8 cellular contexts compared by ENCODE assay signal in the genomic region with DNA sequence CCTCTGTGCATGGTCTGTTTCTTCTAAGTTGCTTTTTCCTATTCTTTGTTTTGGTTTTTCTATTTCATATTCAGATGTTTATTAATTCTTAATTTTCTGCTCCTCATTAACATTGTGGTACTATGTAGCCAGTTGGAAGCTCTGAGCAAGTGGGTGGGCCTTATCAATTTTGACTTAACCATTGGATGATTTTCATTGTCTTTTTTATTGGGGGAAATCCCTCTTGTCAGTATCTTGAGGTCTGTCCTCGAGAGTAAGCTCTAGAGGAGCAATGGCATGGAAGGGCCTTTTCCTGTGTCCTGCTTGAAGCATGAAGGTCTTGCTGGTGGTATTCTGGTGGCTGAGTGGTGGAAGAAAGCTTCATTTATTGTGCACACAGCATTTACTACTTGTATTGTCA. TPM values are rescaled to one million over a fixed set of nuclear protein-coding genes. Genes with fewer than 3 reads are reported as not detected.
DNase-seq lines count a peak whose midpoint lies in the region; ATAC-seq and TF ChIP-seq lines count a peak whose summit lies in the region.
"Not testable (repeated sequence)": the region's sequence is repeated elsewhere in the genome, so short reads cannot be mapped to it uniquely, and the experiment has no call there.

No MANE protein-coding gene starts in this region.

- H3K4me3 ChIP-seq in endodermal cell (ENCODE audit: low read length): not testable (repeated sequence)

- 100% methylated on average over 1 of the region's 1 CpG; no CpG with 5 or more reads in 1 of the 2 experiments for WGBS in endodermal cell (ENCODE audit: insufficient coverage in 1 of 2, insufficient read length in 1 of 2), 2 experiments

- not testable (repeated sequence) for DNase-seq in CD4-positive, alpha-beta T cell; T-helper 2 cell treated with Interferon-gamma antibody and Interleukin-4, amounts not matched to agents 5 μg/mL and 100 μg/mL, for 36 hours (ENCODE audit: low spot score); activated T-cell treated with anti-CD3 and anti-CD28 coated beads, Interleukin-2, amount 50 U/mL, for 24 hours; endodermal cell; natural killer cell

- H3K27me3 ChIP-seq in CD4-positive, alpha-beta T cell (ENCODE audit: control insufficient read depth, insufficient read depth, low read length); endodermal cell (ENCODE audit: control insufficient read depth, insufficient read depth, low read length, poor library complexity, severe bottlenecking): not testable (repeated sequence)

- H3K9ac ChIP-seq in endodermal cell (ENCODE audit: extremely low read depth, low read length, poor library complexity, severe bottlenecking): not testable (repeated sequence)

- not testable (repeated sequence) for H3K9me3 Mint-ChIP-seq in CD4-positive, alpha-beta T cell; T-helper 2 cell treated with Interferon-gamma antibody and Interleukin-4, amounts not matched to agents 5 μg/mL and 100 μg/mL, for 36 hours; activated T-cell treated with anti-CD3 and anti-CD28 coated beads, Interleukin-2, amount 50 U/mL, for 24 hours; activated naive CD8-positive, alpha-beta T cell (ENCODE audit: low read depth); endodermal cell; natural killer cell; stimulated activated naive CD8-positive, alpha-beta T cell treated with anti-CD3 and anti-CD28 coated beads, Interleukin-15, Interleukin-2, amounts not matched to agents 100 ng/mL and 50 ng/mL, for 24 hours

- peaks cover 51% of the 10 kb centered on the region for H3K36me3 ChIP-seq in KOPT-K1 (ENCODE audit: insufficient read depth, low read length)
- H3K36me3 ChIP-seq in endodermal cell (ENCODE audit: control insufficient read depth, insufficient read depth, low read length): peaks cover 41% of the 10 kb centered on the region

- H3K4me1 Mint-ChIP-seq in CD4-positive, alpha-beta T cell (ENCODE audit: low read depth): peaks cover 95% of the 10 kb centered on the region
- peaks cover 38% of the 10 kb centered on the region for H3K4me1 Mint-ChIP-seq in T-helper 2 cell treated with Interferon-gamma antibody and Interleukin-4, amounts not matched to agents 5 μg/mL and 100 μg/mL, for 36 hours (ENCODE audit: low read depth)
- peaks cover 75% of the 10 kb centered on the region for H3K4me1 Mint-ChIP-seq in activated T-cell treated with anti-CD3 and anti-CD28 coated beads, Interleukin-2, amount 50 U/mL, for 24 hours (ENCODE audit: low read depth)
- peaks cover 71% of the 10 kb centered on the region for H3K4me1 Mint-ChIP-seq in activated naive CD8-positive, alpha-beta T cell (ENCODE audit: low read depth)
- peaks cover 12% of the 10 kb centered on the region for H3K4me1 Mint-ChIP-seq in endodermal cell
- peaks cover 70 to 71% of the 10 kb centered on the region in 2 donors for H3K4me1 Mint-ChIP-seq in natural killer cell
- H3K4me1 Mint-ChIP-seq in stimulated activated naive CD8-positive, alpha-beta T cell treated with anti-CD3 and anti-CD28 coated beads, Interleukin-15, Interleukin-2, amounts not matched to agents 100 ng/mL and 50 ng/mL, for 24 hours (ENCODE audit: low read depth): peaks cover 74% of the 10 kb centered on the region

- H3K27ac Mint-ChIP-seq in CD4-positive, alpha-beta T cell: peak overlapping the region; percentile 78
- peak overlapping the region; percentile 71 for H3K27ac Mint-ChIP-seq in T-helper 2 cell treated with Interferon-gamma antibody and Interleukin-4, amounts not matched to agents 5 μg/mL and 100 μg/mL, for 36 hours
- peak overlapping the region; percentile 84 for H3K27ac Mint-ChIP-seq in activated T-cell treated with anti-CD3 and anti-CD28 coated beads, Interleukin-2, amount 50 U/mL, for 24 hours
- peak overlapping the region; percentile 64 for H3K27ac Mint-ChIP-seq in activated naive CD8-positive, alpha-beta T cell
- peak overlapping the region; percentile 21 for H3K27ac Mint-ChIP-seq in endodermal cell
- H3K27ac Mint-ChIP-seq in natural killer cell: peak overlapping the region; percentile 70 to 74
- peak overlapping the region; percentile 83 for H3K27ac Mint-ChIP-seq in stimulated activated naive CD8-positive, alpha-beta T cell treated with anti-CD3 and anti-CD28 coated beads, Interleukin-15, Interleukin-2, amounts not matched to agents 100 ng/mL and 50 ng/mL, for 24 hours

- CTCF ChIA-PET in CD4-positive, alpha-beta T cell (lab: Charles Lee): interaction anchor here (1.0 kb wide), 1 partner anchor 19 kb away, joined by 3 read pairs; no protein-coding TSS in a partner anchor

- POLR2A ChIA-PET in CD4-positive, alpha-beta T cell (lab: Charles Lee): interaction anchor here (0.6 kb wide), 2 partner anchors 23 to 35 kb away, joined by 3 read pairs; no protein-coding TSS in a partner anchor

- TF ChIP-seq CTCF in CD4-positive, alpha-beta T cell (IDR thresholded peaks at IDR 0.05); endodermal cell (conservative IDR thresholded peaks at IDR 0.05); natural killer cell (IDR thresholded peaks at IDR 0.05): not testable (repeated sequence)

- peaks cover 61% of the 10 kb centered on the region for H3K36me3 Mint-ChIP-seq in CD4-positive, alpha-beta T cell (ENCODE audit: low read depth)
- H3K36me3 Mint-ChIP-seq in T-helper 2 cell treated with Interferon-gamma antibody and Interleukin-4, amounts not matched to agents 5 μg/mL and 100 μg/mL, for 36 hours (ENCODE audit: low read depth): peaks cover 26% of the 10 kb centered on the region
- H3K36me3 Mint-ChIP-seq in activated T-cell treated with anti-CD3 and anti-CD28 coated beads, Interleukin-2, amount 50 U/mL, for 24 hours (ENCODE audit: low read depth): peaks cover 53% of the 10 kb centered on the region
- H3K36me3 Mint-ChIP-seq in activated naive CD8-positive, alpha-beta T cell; natural killer cell: not testable (repeated sequence)
- H3K36me3 Mint-ChIP-seq in endodermal cell (ENCODE audit: low read depth): peaks cover 46% of the 10 kb centered on the region
- peaks cover 37% of the 10 kb centered on the region for H3K36me3 Mint-ChIP-seq in stimulated activated naive CD8-positive, alpha-beta T cell treated with anti-CD3 and anti-CD28 coated beads, Interleukin-15, Interleukin-2, amounts not matched to agents 100 ng/mL and 50 ng/mL, for 24 hours (ENCODE audit: low read depth)

- peak; percentile 43 for ATAC-seq in CD4-positive, alpha-beta T cell (ENCODE audit: poor library complexity)
- peak in 2 of 3 donors; percentile 46 to 47 for ATAC-seq in natural killer cell

- not testable (repeated sequence) for H3K4me1 ChIP-seq in endodermal cell (ENCODE audit: control insufficient read depth, insufficient read depth, low read length)

- intact Hi-C loops in CD4-positive, alpha-beta T cell (cut with DNase I, micrococcal nuclease); natural killer cell (cut with micrococcal nuclease): not testable (repeated sequence)

- not testable (repeated sequence) for H3K27me3 Mint-ChIP-seq in CD4-positive, alpha-beta T cell; T-helper 2 cell treated with Interferon-gamma antibody and Interleukin-4, amounts not matched to agents 5 μg/mL and 100 μg/mL, for 36 hours (ENCODE audit: low read depth); activated T-cell treated with anti-CD3 and anti-CD28 coated beads, Interleukin-2, amount 50 U/mL, for 24 hours; activated naive CD8-positive, alpha-beta T cell; endodermal cell (ENCODE audit: insufficient read depth); natural killer cell (ENCODE audit: low read depth in 2 of 2); stimulated activated naive CD8-positive, alpha-beta T cell treated with anti-CD3 and anti-CD28 coated beads, Interleukin-15, Interleukin-2, amounts not matched to agents 100 ng/mL and 50 ng/mL, for 24 hours

- not testable (repeated sequence) for H3K9me3 ChIP-seq in CD4-positive, alpha-beta T cell (ENCODE audit: control insufficient read depth, low read length); KOPT-K1 (ENCODE audit: insufficient read depth, low read length, poor library complexity, severe bottlenecking)
- peaks cover 11% of the 10 kb centered on the region for H3K9me3 ChIP-seq in endodermal cell (ENCODE audit: control insufficient read depth, low read length)

- H3K4me3 Mint-ChIP-seq in CD4-positive, alpha-beta T cell: peak overlapping the region; percentile 72
- peak overlapping the region; percentile 62 for H3K4me3 Mint-ChIP-seq in T-helper 2 cell treated with Interferon-gamma antibody and Interleukin-4, amounts not matched to agents 5 μg/mL and 100 μg/mL, for 36 hours
- peak overlapping the region; percentile 54 for H3K4me3 Mint-ChIP-seq in activated T-cell treated with anti-CD3 and anti-CD28 coated beads, Interleukin-2, amount 50 U/mL, for 24 hours
- peak overlapping the region; percentile 79 for H3K4me3 Mint-ChIP-seq in activated naive CD8-positive, alpha-beta T cell
- H3K4me3 Mint-ChIP-seq in endodermal cell: not testable (repeated sequence)
- H3K4me3 Mint-ChIP-seq in natural killer cell: peak overlapping the region; percentile 59
- H3K4me3 Mint-ChIP-seq in stimulated activated naive CD8-positive, alpha-beta T cell treated with anti-CD3 and anti-CD28 coated beads, Interleukin-15, Interleukin-2, amounts not matched to agents 100 ng/mL and 50 ng/mL, for 24 hours: peak overlapping the region; percentile 73

- H3K27ac ChIP-seq in CD4-positive, alpha-beta T cell (ENCODE audit: low read depth, low read length); endodermal cell (ENCODE audit: low read depth, low read length): not testable (repeated sequence)
- peak overlapping the region; percentile 6 for H3K27ac ChIP-seq in KOPT-K1 (ENCODE audit: low read depth, low read length, poor library complexity, severe bottlenecking)

RNA-seq across cellular contexts. Expression of a gene that starts 31.1 kb away (rescaled TPM):
- 100 to 1,000 TPM; 117 to 125 TPM for total RNA-seq in CD4-positive, alpha-beta T cell
- total RNA-seq in endodermal cell: 100 to 1,000 TPM; 184 to 198 TPM
- 121 TPM for polyA plus RNA-seq in endodermal cell (2013, experiment 1 of 2)
- polyA plus RNA-seq in endodermal cell (2013, experiment 2 of 2): 130 TPM
- total RNA-seq in natural killer cell: 100 to 1,000 TPM; 168 to 205 (median 193) TPM

Comparison
In these comparisons a context has a peak if more than half of its experiments do, and no peak if none do; other contexts are left out.
1. H3K27ac Mint-ChIP-seq: peak in every context shown above with its lines; median percentile 84 in activated T-cell treated with anti-CD3 and anti-CD28 coated beads, Interleukin-2, amount 50 U/mL, for 24 hours; 83 in stimulated activated naive CD8-positive, alpha-beta T cell treated with anti-CD3 and anti-CD28 coated beads, Interleukin-15, Interleukin-2, amounts not matched to agents 100 ng/mL and 50 ng/mL, for 24 hours; 78 in CD4-positive, alpha-beta T cell; 72 in natural killer cell; 71 in T-helper 2 cell treated with Interferon-gamma antibody and Interleukin-4, amounts not matched to agents 5 μg/mL and 100 μg/mL, for 36 hours; 64 in activated naive CD8-positive, alpha-beta T cell; 21 in endodermal cell.